ENCODE assay signal across 8 cellular contexts in genomic region chr19:18450934-18451836, GRCh38. TPM values are rescaled to one million over a fixed set of nuclear protein-coding genes. Genes with fewer than 3 reads are reported as not detected.
DNase-seq lines count a peak whose midpoint lies in the region; ATAC-seq, FAIRE-seq and TF ChIP-seq lines count a peak whose summit lies in the region.

No MANE protein-coding gene starts in this region.

- H2AFZ ChIP-seq in osteoblast (ENCODE audit: low read length): no peak overlapping the region

- H3K4me3 ChIP-seq in Peyer's patch (no peak overlapping the region), fibroblast of the aortic adventitia (ENCODE audit: low read depth, low read length) (no peak overlapping the region), osteoblast (ENCODE audit: insufficient read depth, low read length) (no peak overlapping the region), thoracic aorta (no peak overlapping the region)

- FAIRE-seq in HTR-8/SVneo (lab: Jason Lieb, UNC): peak; percentile 77

- no peaks in the 10 kb centered on the region for H3K4me1 Mint-ChIP-seq in activated T-helper 1 cell treated with anti-CD3 and anti-CD28 coated beads, Interleukin-12 subunit alpha, Interleukin-12 subunit beta, Interleukin-2, Interleukin-4 antibody, amounts not matched to agents 30 ng/mL and 10 ng/mL and 1 ng/mL, durations not matched to agents 14 hours and 24 hours and 36 hours (ENCODE audit: low read depth)

- ATAC-seq in thoracic aorta (ENCODE audit: insufficient number of reproducible peaks, low FRiP score, low read depth) (peak; percentile 56), HG03025 (IDR thresholded peaks at IDR 0.05; ENCODE audit: low FRiP score, unreplicated experiment) (no peak)

- no peak overlapping the region for H3K4me2 ChIP-seq in osteoblast (ENCODE audit: insufficient read depth, low read length)

- peaks cover 21% of the 10 kb centered on the region for H3K36me3 Mint-ChIP-seq in activated T-helper 1 cell treated with anti-CD3 and anti-CD28 coated beads, Interleukin-12 subunit alpha, Interleukin-12 subunit beta, Interleukin-2, Interleukin-4 antibody, amounts not matched to agents 30 ng/mL and 10 ng/mL and 1 ng/mL, durations not matched to agents 14 hours and 24 hours and 36 hours (ENCODE audit: low read depth)

- no peaks in the 10 kb centered on the region for H3K9me3 ChIP-seq in Peyer's patch
- H3K9me3 ChIP-seq in osteoblast (ENCODE audit: low read depth, low read length): no peaks in the 10 kb centered on the region
- H3K9me3 ChIP-seq in thoracic aorta: no peaks in the 10 kb centered on the region

- intact Hi-C loops in activated T-helper 1 cell treated with anti-CD3 and anti-CD28 coated beads, Interleukin-12 subunit alpha, Interleukin-12 subunit beta, Interleukin-2, Interleukin-4 antibody, amounts not matched to agents 30 ng/mL and 10 ng/mL and 1 ng/mL, durations not matched to agents 14 hours and 24 hours and 36 hours (cut with micrococcal nuclease): loop anchor here (1.0 kb wide), 2 partner anchors 28 to 71 kb away; partner anchors contain the start of gene ELL

- peaks cover 40% of the 10 kb centered on the region for H3K79me2 ChIP-seq in osteoblast (ENCODE audit: insufficient read depth, low read length)

- no peak overlapping the region for H3K4me3 Mint-ChIP-seq in activated T-helper 1 cell treated with anti-CD3 and anti-CD28 coated beads, Interleukin-12 subunit alpha, Interleukin-12 subunit beta, Interleukin-2, Interleukin-4 antibody, amounts not matched to agents 30 ng/mL and 10 ng/mL and 1 ng/mL, durations not matched to agents 14 hours and 24 hours and 36 hours

- H3K27ac Mint-ChIP-seq in activated T-helper 1 cell treated with anti-CD3 and anti-CD28 coated beads, Interleukin-12 subunit alpha, Interleukin-12 subunit beta, Interleukin-2, Interleukin-4 antibody, amounts not matched to agents 30 ng/mL and 10 ng/mL and 1 ng/mL, durations not matched to agents 14 hours and 24 hours and 36 hours: no peak overlapping the region

- no peaks in the 10 kb centered on the region for H3K27me3 Mint-ChIP-seq in activated T-helper 1 cell treated with anti-CD3 and anti-CD28 coated beads, Interleukin-12 subunit alpha, Interleukin-12 subunit beta, Interleukin-2, Interleukin-4 antibody, amounts not matched to agents 30 ng/mL and 10 ng/mL and 1 ng/mL, durations not matched to agents 14 hours and 24 hours and 36 hours (ENCODE audit: insufficient read depth)

- no peaks in the 10 kb centered on the region for H3K9me3 Mint-ChIP-seq in activated T-helper 1 cell treated with anti-CD3 and anti-CD28 coated beads, Interleukin-12 subunit alpha, Interleukin-12 subunit beta, Interleukin-2, Interleukin-4 antibody, amounts not matched to agents 30 ng/mL and 10 ng/mL and 1 ng/mL, durations not matched to agents 14 hours and 24 hours and 36 hours

- no peak for TF ChIP-seq POLR2A in Peyer's patch (IDR thresholded peaks at IDR 0.05)

- TF ChIP-seq CTCF in Peyer's patch (IDR thresholded peaks at IDR 0.05) (peak; percentile 95 to 99 (median 97)), fibroblast of the aortic adventitia (IDR thresholded peaks at IDR 0.05; ENCODE audit: insufficient read depth, low read length) (peak; percentile 96), osteoblast (IDR thresholded peaks at IDR 0.05; ENCODE audit: extremely low read depth, low read depth, low read length) (peak; percentile 91), thoracic aorta (IDR thresholded peaks at IDR 0.05) (peak; percentile 98)

- H3K4me1 ChIP-seq in Peyer's patch (peaks cover 0 to 11% (median 0%) of the 10 kb centered on the region in 4 donors), osteoblast (ENCODE audit: insufficient read depth, low read length) (peaks cover 23% of the 10 kb centered on the region), thoracic aorta (ENCODE audit: control insufficient read depth in 1 of 2, low read depth in 2 of 2) (peaks cover 0 to 8% of the 10 kb centered on the region in 2 donors)

- H4K20me1 ChIP-seq in osteoblast (ENCODE audit: insufficient read depth, low read length): peaks cover 68% of the 10 kb centered on the region

- no peaks in the 10 kb centered on the region for H3K27me3 ChIP-seq in Peyer's patch
- H3K27me3 ChIP-seq in osteoblast (ENCODE audit: insufficient read depth, low read length): no peaks in the 10 kb centered on the region
- no peaks in the 10 kb centered on the region for H3K27me3 ChIP-seq in thoracic aorta (replicated peaks; ENCODE audit: insufficient read depth)

- peaks cover 0 to 68% (median 0%) of the 10 kb centered on the region in 3 donors for H3K36me3 ChIP-seq in Peyer's patch
- H3K36me3 ChIP-seq in osteoblast (ENCODE audit: insufficient read depth, low read length): peaks cover 37% of the 10 kb centered on the region
- peaks cover 52% of the 10 kb centered on the region for H3K36me3 ChIP-seq in thoracic aorta

- DNase-seq in ELR (ENCODE audit: low read depth): peak; percentile 77
- peak; percentile 89 for DNase-seq in HTR-8/SVneo (ENCODE audit: insufficient read length, low spot score)
- DNase-seq in Peyer's patch: peak; percentile 84 to 95 (median 92)
- DNase-seq in activated T-helper 1 cell treated with anti-CD3 and anti-CD28 coated beads, Interleukin-12 subunit alpha, Interleukin-12 subunit beta, Interleukin-2, Interleukin-4 antibody, amounts not matched to agents 30 ng/mL and 10 ng/mL and 1 ng/mL, durations not matched to agents 14 hours and 24 hours and 36 hours (ENCODE audit: low spot score): peak; percentile 78
- peak; percentile 74 for DNase-seq in fibroblast of the aortic adventitia (ENCODE audit: low read depth)
- DNase-seq in osteoblast (ENCODE audit: insufficient read length, low spot score, missing footprints): peak; percentile 97
- DNase-seq in thoracic aorta (ENCODE audit: low spot score): no peak

- H3K27ac ChIP-seq in Peyer's patch (peak overlapping the region in 1 of 4 donors; percentile 39), osteoblast (ENCODE audit: low read depth, low read length) (no peak overlapping the region), thoracic aorta (no peak overlapping the region)

RNA-seq across cellular contexts. Expression of gene ISYNA1, which starts 13.3 kb away (rescaled TPM):
- 10 to 100 TPM in 3 of 4 donors, 1 to 10 TPM in 1; 5.3 to 26.4 (median 14.0) TPM for total RNA-seq in Peyer's patch
- 9.0 and 10.7 TPM in 2 replicates for total RNA-seq in activated T-helper 1 cell treated with anti-CD3 and anti-CD28 coated beads, Interleukin-12 subunit alpha, Interleukin-12 subunit beta, Interleukin-2, Interleukin-4 antibody, amounts not matched to agents 30 ng/mL and 10 ng/mL and 1 ng/mL, durations not matched to agents 14 hours and 24 hours and 36 hours
- 6.3 and 42.1 TPM in 2 replicates for total RNA-seq in fibroblast of the aortic adventitia (ENCODE audit: low replicate concordance)
- total RNA-seq in osteoblast: 7.7 and 8.0 TPM in 2 replicates
- 100 to 1,000 TPM in 1 of 2 donors, 10 to 100 TPM in 1; 60.9 to 143 TPM for total RNA-seq in thoracic aorta

RNA-seq across cellular contexts. Expression of gene SSBP4, which starts 32.0 kb away (rescaled TPM):
- total RNA-seq in Peyer's patch (10 to 100 TPM; 34.0 to 85.8 (median 39.9) TPM), fibroblast of the aortic adventitia (ENCODE audit: low replicate concordance) (66.7 and 76.4 TPM in 2 replicates), osteoblast (77.8 and 90.8 TPM in 2 replicates), thoracic aorta (10 to 100 TPM; 87.7 to 94.9 TPM)
- 135 and 141 TPM in 2 replicates for total RNA-seq in activated T-helper 1 cell treated with anti-CD3 and anti-CD28 coated beads, Interleukin-12 subunit alpha, Interleukin-12 subunit beta, Interleukin-2, Interleukin-4 antibody, amounts not matched to agents 30 ng/mL and 10 ng/mL and 1 ng/mL, durations not matched to agents 14 hours and 24 hours and 36 hours

RNA-seq across cellular contexts. Expression of gene LRRC25, which starts 53.8 kb away (rescaled TPM):
- total RNA-seq in Peyer's patch: 1 to 10 TPM; 2.5 to 4.2 (median 3.6) TPM
- total RNA-seq in activated T-helper 1 cell treated with anti-CD3 and anti-CD28 coated beads, Interleukin-12 subunit alpha, Interleukin-12 subunit beta, Interleukin-2, Interleukin-4 antibody, amounts not matched to agents 30 ng/mL and 10 ng/mL and 1 ng/mL, durations not matched to agents 14 hours and 24 hours and 36 hours: not detected in 2 replicates
- 0.09 TPM in 1 of 2 replicates, not detected in the other for total RNA-seq in fibroblast of the aortic adventitia (ENCODE audit: low replicate concordance)
- 0.88 and 1.1 TPM in 2 replicates for total RNA-seq in osteoblast
- total RNA-seq in thoracic aorta: 10 to 100 TPM; 18.7 to 30.3 TPM
